ENCODE assay signal across 1 cellular context in the genomic region with DNA sequence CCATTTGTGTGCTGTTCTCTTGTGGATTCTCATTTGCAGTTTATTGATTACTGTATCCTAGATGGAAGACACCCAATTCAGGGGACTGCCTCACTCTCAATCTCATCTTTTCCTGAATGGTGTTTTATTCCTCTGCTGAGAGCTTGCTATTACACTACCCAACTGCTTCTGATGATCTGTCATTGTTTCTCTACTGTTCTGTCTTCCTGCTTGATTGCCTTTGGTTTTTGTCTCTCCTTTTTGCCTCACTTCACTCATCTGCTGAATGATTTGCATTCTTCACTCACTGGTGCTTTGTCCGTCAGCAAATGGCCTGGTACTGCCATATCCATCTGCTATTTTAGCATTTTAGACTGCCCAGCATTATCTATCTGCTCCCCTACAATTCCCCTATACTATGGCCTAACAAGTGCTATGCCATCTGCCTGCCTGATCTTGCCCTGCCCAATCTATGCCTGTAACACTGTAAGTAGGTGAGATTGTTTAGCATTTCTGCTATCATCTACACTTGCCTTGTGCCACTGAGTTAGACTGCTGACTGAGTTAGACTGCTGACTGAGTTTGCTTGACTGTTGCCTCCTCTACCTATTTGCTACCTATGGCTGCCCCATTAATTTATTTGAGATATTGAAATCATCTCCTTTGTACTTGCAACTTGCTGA.
TF ChIP-seq lines count a peak whose summit lies in the region.

No MANE protein-coding gene starts in this region.

TF ChIP-seq in H1, 55 proteins besides CTCF, POLR2A, EP300 and RAD21:
- TF ChIP-seq RBBP5 (IDR thresholded peaks at IDR 0.05; ENCODE audit: borderline replicate concordance, low read depth, low read length) (no peak), SIN3A (conservative IDR thresholded peaks at IDR 0.05 in 1 of 2, IDR thresholded peaks at IDR 0.05 in 1 of 2; ENCODE audit: low read depth in 1 of 2, low read length in 2 of 2) (no peak), TAF7 (optimal IDR thresholded peaks at IDR 0.05; ENCODE audit: borderline replicate concordance, low read depth, low read length) (no peak), HDAC6 (IDR thresholded peaks at IDR 0.05; ENCODE audit: low read depth, low read length) (no peak), YY1 (IDR thresholded peaks at IDR 0.05; ENCODE audit: low read depth, low read length) (no peak), KDM1A (IDR thresholded peaks at IDR 0.05; ENCODE audit: borderline replicate concordance, low read length) (no peak), BACH1 (IDR thresholded peaks at IDR 0.05; ENCODE audit: low read length) (no peak), RNF2 (IDR thresholded peaks at IDR 0.05; ENCODE audit: borderline replicate concordance, low read depth, low read length, missing control alignments, poor library complexity, severe bottlenecking) (no peak)
